ENCODE assay signal across 8 cellular contexts in genomic region chr1:154970631-154971340, GRCh38. TPM values are rescaled to one million over a fixed set of nuclear protein-coding genes. Genes with fewer than 3 reads are reported as not detected.
A peak's percentile ranks its signal among the peaks of the same experiment; 100 is the strongest.
DNase-seq lines count a peak whose midpoint lies in the region; ATAC-seq and TF ChIP-seq lines count a peak whose summit lies in the region.

Gene SHC1, minus strand, starts transcription at chr1:154970747. Its CDS starts 221 bp downstream, at chr1:154970526.

- peaks cover 12% of the 10 kb centered on the region for H3K36me3 ChIP-seq in cardiac muscle cell

- no peaks in the 10 kb centered on the region for H3K9me3 ChIP-seq in cardiac muscle cell (ENCODE audit: low read depth)

- peak within 1 kb of the TSS; percentile 17 for H3K4me3 ChIP-seq in cardiac muscle cell

- peaks cover 31% of the 10 kb centered on the region for H3K4me1 ChIP-seq in cardiac muscle cell (ENCODE audit: low read depth)

- peak within 1 kb of the TSS; percentile 98 for H3K27ac ChIP-seq in cardiac muscle cell

- TF ChIP-seq CTCF in GM20000 (IDR thresholded peaks at IDR 0.05; ENCODE audit: extremely low read depth, missing control alignments) (no peak), cardiac muscle cell (IDR thresholded peaks at IDR 0.05; ENCODE audit: low read depth, low read length) (no peak)

- H3K27me3 ChIP-seq in cardiac muscle cell = no peaks in the 10 kb centered on the region

- DNase-seq in Ammon's horn (ENCODE audit: low spot score) (peak; percentile 94), GM20000 (ENCODE audit: low spot score) (peak; percentile 77), OCI-M1 (lab: John Stamatoyannopoulos, UW) (peak; percentile 96), amniotic epithelial cell (ENCODE audit: low read depth) (peak; percentile 86), cardiac muscle cell (ENCODE audit: low read depth in 1 of 2, low spot score in 1 of 2) (peak; percentile 87 to 97), occipital lobe (lab: John Stamatoyannopoulos, UW) (peak; percentile 91)

- ATAC-seq in GM21786 (IDR thresholded peaks at IDR 0.05; ENCODE audit: unreplicated experiment) = no peak
- ATAC-seq in GM21723 (IDR thresholded peaks at IDR 0.05; ENCODE audit: unreplicated experiment) = no peak

RNA-seq across cellular contexts. Expression of gene SHC1, which starts in this region (rescaled TPM):
- total RNA-seq in cardiac muscle cell (80.0 and 80.3 TPM in 2 replicates), occipital lobe (10.0 TPM)
- polyA plus RNA-seq in cardiac muscle cell = 66.8 and 70.7 TPM in 2 replicates
